9 cellular contexts compared by ENCODE assay signal in the genomic region with DNA sequence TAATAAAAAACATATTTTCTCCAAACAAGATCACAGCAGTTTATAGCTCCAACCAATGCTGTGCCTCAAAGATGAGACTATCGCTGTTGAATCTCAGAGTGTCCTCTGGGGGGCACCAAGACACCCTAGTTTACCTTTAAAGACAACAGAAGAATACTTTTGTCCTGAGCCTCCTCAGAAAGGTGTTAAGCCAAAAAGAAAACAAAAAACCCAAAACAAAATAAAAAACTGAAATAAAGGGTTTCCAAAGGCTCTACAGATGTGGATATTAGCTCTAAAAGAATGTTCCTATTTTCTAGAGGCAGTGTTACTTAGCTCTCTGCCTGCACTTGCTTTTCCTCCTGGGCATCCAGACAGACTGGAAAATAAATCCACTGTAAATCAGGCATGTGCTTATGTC.
DNase-seq lines count a peak whose midpoint lies in the region; ATAC-seq, FAIRE-seq and TF ChIP-seq lines count a peak whose summit lies in the region.
"Had no signal": no experiment of that assay in that cellular context is flagged by ENCODE, and none has a peak within 500 bp of the region (broad histone marks: within the 10 kb centered on the region; RNA-seq: fewer than 3 reads in every experiment).

No MANE protein-coding gene starts in this region.

- BruUV-seq in Caco-2 (replicated peaks; lab: Mats Ljungman, UMichigan) (no TSS peak), HCT116 (replicated peaks; lab: Mats Ljungman, UMichigan) (no TSS peak)

- no peaks in the 10 kb centered on the region for H3K9me3 ChIP-seq in Caco-2
- H3K9me3 ChIP-seq in HCT116 (ENCODE audit: control insufficient read depth in 1 of 2, insufficient read depth in 1 of 2, low read depth in 1 of 2, low read length in 2 of 2) = no peaks in the 10 kb centered on the region
- H3K9me3 ChIP-seq in liver (ENCODE audit: control insufficient read depth in 4 of 4, low read length in 3 of 4) = no peaks in the 10 kb centered on the region
- H3K9me3 ChIP-seq: SJSA1 had no signal

- no peaks in the 10 kb centered on the region for H3K4me1 ChIP-seq in Caco-2
- peaks cover 0 to 4% of the 10 kb centered on the region in 2 experiments; a peak in 2 of 4 replicates for H3K4me1 ChIP-seq in HCT116 (ENCODE audit: control insufficient read depth in 1 of 2, insufficient read depth in 2 of 2, low read length in 2 of 2)
- H3K4me1 ChIP-seq in liver (ENCODE audit: control insufficient read depth in 4 of 4, insufficient read depth in 4 of 4, low read length in 3 of 4) = no peaks in the 10 kb centered on the region
- H3K4me1 ChIP-seq: SJSA1 had no signal

- no peaks in the 10 kb centered on the region for H3K79me2 ChIP-seq in HCT116 (ENCODE audit: insufficient read depth, low read length)

- TF ChIP-seq RAD21 in HCT116 (IDR thresholded peaks at IDR 0.05; ENCODE audit: low read depth) (peak; percentile 90), liver (IDR thresholded peaks at IDR 0.05) (peak; percentile 88 to 90)

- intact Hi-C loops in Caco-2 (cut with micrococcal nuclease; ENCODE audit: unreplicated experiment) (loop anchor here (1.0 to 2.0 kb wide), 4 partner anchors 158 to 383 kb away; a partner anchor contains a TSS), HCT116 (cut with micrococcal nuclease) (loop anchor here (1.0 kb wide), 3 partner anchors 237 to 383 kb away; no protein-coding TSS in a partner anchor)

- H3K27me3 Mint-ChIP-seq in Caco-2 (ENCODE audit: insufficient read depth, unreplicated experiment) = no peaks in the 10 kb centered on the region

- H3K9me2 ChIP-seq in HCT116 (ENCODE audit: insufficient read depth) = no peaks in the 10 kb centered on the region

- no peak for TF ChIP-seq POLR2A in HCT116 (IDR thresholded peaks at IDR 0.05; ENCODE audit: borderline replicate concordance, extremely low read depth, insufficient read depth, insufficient read length)

- DNase-seq in Caco-2 (peak; percentile 55 to 64), HCT116 (ENCODE audit: low read depth, low spot score) (peak; percentile 45), NCI-H2196 (lab: John Stamatoyannopoulos, UW; ENCODE audit: unreplicated experiment) (peak; percentile 40)
- DNase-seq in activated CD4-positive, alpha-beta T cell treated with anti-CD3 and anti-CD28 coated beads for 24 hours (ENCODE audit: low read depth in 2 of 2) = peak; percentile 24 to 44
- DNase-seq in stimulated activated CD4-positive, alpha-beta T cell treated with anti-CD3 and anti-CD28 coated beads, TNF-alpha, amount 100 ng/mL, for 4 hours (ENCODE audit: low read depth in 3 of 3) = peak in 2 of 3 experiments; percentile 13 to 36

- CTCF ChIA-PET in Caco-2 (lab: Charles Lee) (interaction anchor here (0.5 to 2.8 kb wide), 13 partner anchors 13 to 385 kb away, joined by 3 to 39 read pairs (median 4); a partner anchor contains a TSS), HCT116 (lab: Charles Lee) (interaction anchor here (0.7 to 3.2 kb wide), 26 partner anchors 11 to 385 kb away, joined by 3 to 54 read pairs (median 4); a partner anchor contains a TSS)

- RAD21 ChIA-PET in HCT116 (lab: Charles Lee; ENCODE audit: low non-redundant PET in 1 of 2, low total read pairs in 2 of 2, uncharacterized antibody in 2 of 2, unreplicated experiment in 2 of 2) = interaction anchor here (0.7 to 1.8 kb wide), 7 partner anchors 156 to 272 kb away, joined by 3 to 12 read pairs (median 5); a partner anchor contains a TSS

- no peaks in the 10 kb centered on the region for H3K4me1 Mint-ChIP-seq in Caco-2 (ENCODE audit: low read depth, unreplicated experiment)

- no peak overlapping the region for H3K9ac ChIP-seq in HCT116 (ENCODE audit: low read length)
- no peak overlapping the region for H3K9ac ChIP-seq in liver (ENCODE audit: low read depth in 1 of 2, low read length in 2 of 2)

- FAIRE-seq in colon (lab: Jason Lieb, UNC) = peak; percentile 41

- POLR2A ChIA-PET in Caco-2 (lab: Charles Lee) (interaction anchor here (0.6 kb wide), 1 partner anchor 25 kb away, joined by 3 read pairs; no protein-coding TSS in a partner anchor), HCT116 (lab: Charles Lee) (interaction anchor here (0.8 kb wide), 1 partner anchor 272 kb away, joined by 3 read pairs; no protein-coding TSS in a partner anchor)

- H3K9me3 Mint-ChIP-seq in Caco-2 (ENCODE audit: unreplicated experiment) = no peaks in the 10 kb centered on the region

- no peaks in the 10 kb centered on the region for H3K36me3 Mint-ChIP-seq in Caco-2 (ENCODE audit: insufficient read depth, unreplicated experiment)

- H3K4me2 ChIP-seq in HCT116 (ENCODE audit: low read length) = no peak overlapping the region

- no peak overlapping the region for H3K4me3 Mint-ChIP-seq in Caco-2 (ENCODE audit: unreplicated experiment)

- H3K4me3 ChIP-seq in Caco-2 (ENCODE audit: low read depth, low read length) = no peak overlapping the region
- no peak overlapping the region for H3K4me3 ChIP-seq in HCT116 (replicated peaks in 1 of 2; ENCODE audit: low read depth in 1 of 2, low read length in 2 of 2)
- H3K4me3 ChIP-seq in liver (ENCODE audit: low read depth in 1 of 3, low read length in 3 of 3) = no peak overlapping the region
- H3K4me3 ChIP-seq: SJSA1 had no signal

- H3K36me3 ChIP-seq in Caco-2 (ENCODE audit: control insufficient read depth, insufficient read depth, low read length) = no peaks in the 10 kb centered on the region; the same call in 1 of the 2 replicates
- 0 out of 4 replicates have a peak, but pooled peaks cover 0 to 2% of the 10 kb centered on the region in 2 experiments for H3K36me3 ChIP-seq in HCT116 (ENCODE audit: control insufficient read depth in 1 of 2, insufficient read depth in 2 of 2, low read length in 2 of 2)
- H3K36me3 ChIP-seq in liver (ENCODE audit: control insufficient read depth in 4 of 4, insufficient read depth in 3 of 4, low read depth in 1 of 4, low read length in 3 of 4) = peaks cover 0 to 2% (median under 1%) of the 10 kb centered on the region in 4 donors
- H3K36me3 ChIP-seq: SJSA1 had no signal

- no peak overlapping the region for H3K27ac Mint-ChIP-seq in Caco-2 (ENCODE audit: unreplicated experiment)

- H2AFZ ChIP-seq in HCT116 (ENCODE audit: low read depth, low read length, poor library complexity, severe bottlenecking) = no peak overlapping the region

- ATAC-seq in HCT116 (peak; percentile 98), GM21576 (IDR thresholded peaks at IDR 0.05; ENCODE audit: unreplicated experiment) (no peak)

- H3K27ac ChIP-seq in HCT116 (ENCODE audit: low read depth, low read length) (no peak overlapping the region), liver (ENCODE audit: low read depth in 1 of 2, low read length in 2 of 2) (no peak overlapping the region)
- H3K27ac ChIP-seq: SJSA1 had no signal

- peak; percentile 62 to 74 for TF ChIP-seq CTCF in Caco-2 (IDR thresholded peaks at IDR 0.05; ENCODE audit: insufficient read depth in 1 of 2, low read depth in 1 of 2, low read length in 1 of 2, severe bottlenecking in 1 of 2, unreplicated experiment in 1 of 2)
- peak; percentile 77 to 86 (median 80) for TF ChIP-seq CTCF in HCT116 (IDR thresholded peaks at IDR 0.05 in 2 of 3, conservative IDR thresholded peaks at IDR 0.05 in 1 of 3; ENCODE audit: borderline replicate concordance in 1 of 3, insufficient read depth in 1 of 3, low read depth in 2 of 3, low read length in 2 of 3)
- TF ChIP-seq CTCF in liver (IDR thresholded peaks at IDR 0.05; ENCODE audit: low read depth, low read length, missing input control) = peak; percentile 70

- no peaks in the 10 kb centered on the region for H4K20me1 ChIP-seq in HCT116 (ENCODE audit: insufficient read depth)

- H3K27me3 ChIP-seq in Caco-2 (replicated peaks; ENCODE audit: control insufficient read depth, insufficient read depth, low read length) (no peaks in the 10 kb centered on the region), HCT116 (ENCODE audit: insufficient read depth, low read length) (no peaks in the 10 kb centered on the region), liver (ENCODE audit: control insufficient read depth in 4 of 4, insufficient read depth in 4 of 4, low read length in 3 of 4) (no peaks in the 10 kb centered on the region)
- H3K27me3 ChIP-seq: SJSA1 had no signal

- WGBS in liver = 0% methylated on average over 1 of the region's 1 CpG

TF ChIP-seq in HCT116, 20 proteins besides CTCF, POLR2A, EP300 and RAD21 (continues in another document):
- no peak for TF ChIP-seq JUND (IDR thresholded peaks at IDR 0.05)
- TF ChIP-seq ZFX (IDR thresholded peaks at IDR 0.05) = no peak

TF ChIP-seq in liver, 16 proteins besides CTCF, POLR2A, EP300 and RAD21:
- TF ChIP-seq HNF4A (conservative IDR thresholded peaks at IDR 0.05) = peak in 1 of 2 donors; percentile 41
- TF ChIP-seq YY1 (IDR thresholded peaks at IDR 0.05) = no peak
- no peak for TF ChIP-seq NR2F2 (IDR thresholded peaks at IDR 0.05)
- peak in 1 of 2 donors; percentile 21 for TF ChIP-seq RXRA (IDR thresholded peaks at IDR 0.05)
